Comparison of ENCODE assay signal across 2 cellular contexts in genomic region chr2:178155524-178155923, GRCh38.
A peak's percentile ranks its signal among the peaks of the same experiment; 100 is the strongest.
TF ChIP-seq lines count a peak whose summit lies in the region.

No MANE protein-coding gene starts in this region.

TF ChIP-seq in HEK293, 187 proteins besides CTCF, POLR2A, EP300 and RAD21:
- no peak for TF ChIP-seq ZBTB8A (tag by site-specific recombination; IDR thresholded peaks at IDR 0.05)
- TF ChIP-seq SETDB1 (IDR thresholded peaks at IDR 0.05; ENCODE audit: insufficient read length, low read length) = peak; percentile 10
- TF ChIP-seq ZNF311 (tag by site-specific recombination; IDR thresholded peaks at IDR 0.05; ENCODE audit: borderline replicate concordance) = no peak
- TF ChIP-seq MZF1 (tag by site-specific recombination; IDR thresholded peaks at IDR 0.05; ENCODE audit: borderline replicate concordance) = no peak
- TF ChIP-seq ZNF341 (tag by site-specific recombination; IDR thresholded peaks at IDR 0.05; ENCODE audit: low read depth) = no peak
- TF ChIP-seq ZNF658 (tag by site-specific recombination; IDR thresholded peaks at IDR 0.05) = no peak

TF ChIP-seq in K562, 482 proteins besides CTCF, POLR2A, EP300 and RAD21:
- peak; percentile 97 for TF ChIP-seq ZNF431 (CRISPR knock-in tag; IDR thresholded peaks at IDR 0.05)
- TF ChIP-seq KAT8 (IDR thresholded peaks at IDR 0.05; ENCODE audit: low read depth) = no peak
- no peak for TF ChIP-seq RERE (CRISPR knock-in tag; IDR thresholded peaks at IDR 0.05; ENCODE audit: borderline replicate concordance)
TF ChIP-seq in K562: peak in this region for 1.
